Comparison of ENCODE assay signal across 13 cellular contexts in the genomic region with DNA sequence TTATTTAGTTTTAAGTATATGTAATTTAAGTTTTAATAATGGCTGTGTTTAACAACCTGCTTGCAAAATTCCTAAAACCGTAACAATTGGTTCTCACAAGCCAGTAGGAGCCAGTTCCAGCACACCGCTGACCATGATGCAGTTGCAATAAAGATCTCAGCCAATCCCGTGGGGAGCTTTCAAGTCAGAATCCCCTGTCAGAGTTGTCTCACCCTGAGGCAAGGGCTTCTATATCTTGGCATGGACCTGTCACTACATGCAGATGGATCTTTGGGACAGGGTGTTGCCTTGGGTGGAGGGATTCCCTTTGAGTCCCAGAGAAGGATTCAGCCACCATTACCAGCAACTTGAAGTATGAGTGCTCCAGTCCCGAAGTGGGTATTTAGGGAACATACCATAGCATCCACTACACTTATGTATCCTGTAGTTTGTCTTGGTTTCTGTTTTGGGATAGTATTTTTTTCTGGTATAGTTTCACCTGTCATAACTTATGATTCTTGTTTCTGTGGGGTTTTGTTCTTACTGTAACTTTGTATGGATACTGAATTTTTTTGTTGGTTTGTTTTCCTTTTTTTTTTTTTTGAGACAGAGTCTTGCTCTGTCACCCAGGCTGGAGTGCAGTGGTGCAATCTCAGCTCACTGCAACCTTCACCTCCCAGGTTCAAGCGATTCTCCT. TPM values are rescaled to one million over a fixed set of nuclear protein-coding genes. Genes with fewer than 3 reads are reported as not detected.
DNase-seq lines count a peak whose midpoint lies in the region; FAIRE-seq and TF ChIP-seq lines count a peak whose summit lies in the region.
"Had no signal": no experiment of that assay in that cellular context is flagged by ENCODE, and none has a peak within 500 bp of the region (broad histone marks: within the 10 kb centered on the region; RNA-seq: fewer than 3 reads in every experiment).

No MANE protein-coding gene starts in this region.

- no peak overlapping the region for H3K9ac ChIP-seq in keratinocyte (ENCODE audit: control insufficient read depth, extremely low read depth, insufficient read depth, low read length)

- no peak for TF ChIP-seq CTCF in AG10803 (conservative IDR thresholded peaks at IDR 0.05; ENCODE audit: low read length)
- no peak for TF ChIP-seq CTCF in bronchial epithelial cell (IDR thresholded peaks at IDR 0.05; ENCODE audit: insufficient read depth, low read length, severe bottlenecking)
- no peak for TF ChIP-seq CTCF in keratinocyte (optimal IDR thresholded peaks at IDR 0.05 in 1 of 3, IDR thresholded peaks at IDR 0.05 in 1 of 3, conservative IDR thresholded peaks at IDR 0.05 in 1 of 3; ENCODE audit: extremely low read depth in 1 of 3, insufficient read depth in 2 of 3, low read length in 3 of 3)
- no peak for TF ChIP-seq CTCF in tibial artery (IDR thresholded peaks at IDR 0.05)
- no peak for TF ChIP-seq CTCF in A673 (conservative IDR thresholded peaks at IDR 0.05; ENCODE audit: low read depth, low read length)
- TF ChIP-seq CTCF in hepatocyte (IDR thresholded peaks at IDR 0.05; ENCODE audit: poor library complexity), result no peak

- dilution Hi-C loops in keratinocyte (cut with MboI; ENCODE audit: extremely low pct_ligation_motif_present, low sequenced_read_pairs), result no loop called here

- H3K4me1 ChIP-seq in keratinocyte (ENCODE audit: control insufficient read depth, extremely low read depth, insufficient read depth, low read length) (peaks cover 6% of the 10 kb centered on the region), tibial artery (peaks cover 0 to 4% (median 0%) of the 10 kb centered on the region in 4 donors), A673 (ENCODE audit: insufficient read depth, low read length, poor library complexity, severe bottlenecking) (no peaks in the 10 kb centered on the region), hepatocyte (ENCODE audit: insufficient read depth) (no peaks in the 10 kb centered on the region)

- no peaks in the 10 kb centered on the region for H3K79me2 ChIP-seq in keratinocyte (ENCODE audit: control insufficient read depth, insufficient read depth, low read length)
- no peaks in the 10 kb centered on the region for H3K79me2 ChIP-seq in hepatocyte

- H3K9me2 ChIP-seq in hepatocyte (replicated peaks; ENCODE audit: insufficient read depth), result no peaks in the 10 kb centered on the region

- peak overlapping the region; percentile 64 for H3K4me2 ChIP-seq in keratinocyte (ENCODE audit: control insufficient read depth, extremely low read depth, insufficient read depth, low read depth, low read length)
- H3K4me2 ChIP-seq in hepatocyte, result no peak overlapping the region

- H3K36me3 ChIP-seq in bronchial epithelial cell (ENCODE audit: control insufficient read depth, insufficient read depth, low read length) (no peaks in the 10 kb centered on the region), keratinocyte (ENCODE audit: control insufficient read depth in 2 of 2, extremely low read depth in 1 of 2, insufficient read depth in 2 of 2, low read length in 2 of 2) (no peaks in the 10 kb centered on the region), tibial artery (no peaks in the 10 kb centered on the region), A673 (ENCODE audit: insufficient read depth, low read length, poor library complexity, severe bottlenecking) (no peaks in the 10 kb centered on the region), hepatocyte (replicated peaks; ENCODE audit: insufficient read depth, low read depth) (no peaks in the 10 kb centered on the region)

- no TSS peak for BruUV-seq in A673 (replicated peaks; lab: Mats Ljungman, UMichigan)

- CTCF ChIA-PET in A673 (lab: Charles Lee), result interaction anchor here (0.7 to 1.5 kb wide), 2 partner anchors 101 to 1502 kb away, joined by 3 to 4 read pairs; no protein-coding TSS in a partner anchor

- H2AFZ ChIP-seq in keratinocyte (ENCODE audit: control insufficient read depth, low read length), result peak overlapping the region; percentile 68
- no peak overlapping the region for H2AFZ ChIP-seq in hepatocyte

- H3K27ac ChIP-seq in keratinocyte (ENCODE audit: control insufficient read depth, insufficient read depth, low read length), result peak overlapping the region; percentile 31
- no peak overlapping the region for H3K27ac ChIP-seq in tibial artery
- no peak overlapping the region for H3K27ac ChIP-seq in A673 (ENCODE audit: low read depth, low read length, poor library complexity, severe bottlenecking)
- H3K27ac ChIP-seq in hepatocyte, result no peak overlapping the region

- intact Hi-C loops in tibial artery (cut with DNase I; ENCODE audit: low total_unique reads) (loop anchor here (10.0 kb wide), 1 partner anchor 129 kb away; no protein-coding TSS in a partner anchor), A673 (cut with micrococcal nuclease; ENCODE audit: unreplicated experiment) (loop anchor here (5.0 to 10.0 kb wide), 2 partner anchors 91 to 129 kb away; no protein-coding TSS in a partner anchor)

- no peaks in the 10 kb centered on the region for H3K9me3 ChIP-seq in keratinocyte (ENCODE audit: control insufficient read depth, low read depth, low read length)
- no peaks in the 10 kb centered on the region for H3K9me3 ChIP-seq in tibial artery
- H3K9me3 ChIP-seq in A673 (ENCODE audit: low read depth, low read length, poor library complexity, severe bottlenecking), result no peaks in the 10 kb centered on the region
- H3K9me3 ChIP-seq in hepatocyte (ENCODE audit: low read depth), result no peaks in the 10 kb centered on the region

- POLR2A ChIA-PET in A673 (lab: Charles Lee; ENCODE audit: low non-redundant PET), result no interaction called here

- WGBS in hepatocyte (ENCODE audit: low lambda C conversion rate, missing lambda C conversion rate), result 92% methylated on average over 5 of the region's 5 CpGs

- H3K27me3 ChIP-seq in bronchial epithelial cell (ENCODE audit: control insufficient read depth, insufficient read depth, low read length) (no peaks in the 10 kb centered on the region), keratinocyte (ENCODE audit: control insufficient read depth, extremely low read depth, insufficient read depth, low read length) (no peaks in the 10 kb centered on the region), tibial artery (no peaks in the 10 kb centered on the region), A673 (replicated peaks; ENCODE audit: insufficient read depth, low read depth, low read length, poor library complexity) (no peaks in the 10 kb centered on the region), hepatocyte (no peaks in the 10 kb centered on the region)

- H4K20me1 ChIP-seq in keratinocyte (ENCODE audit: control insufficient read depth, extremely low read depth, insufficient read depth, low read length) (no peaks in the 10 kb centered on the region), hepatocyte (ENCODE audit: insufficient read depth, poor library complexity, severe bottlenecking) (no peaks in the 10 kb centered on the region)

- no peak for FAIRE-seq in bronchial epithelial cell (lab: Jason Lieb, UNC)
- no peak for FAIRE-seq in keratinocyte (lab: Jason Lieb, UNC)

- no peaks in the 10 kb centered on the region for H3K9me1 ChIP-seq in keratinocyte (ENCODE audit: control insufficient read depth, extremely low read depth, insufficient read depth, low read length)

- DNase-seq in AG10803 (ENCODE audit: low read depth) (peak; percentile 3), HPDE6-E6E7 (ENCODE audit: extremely low spot score) (peak; percentile 36), bronchial epithelial cell (ENCODE audit: low read depth) (peak; percentile 53), keratinocyte (ENCODE audit: low read depth, low spot score) (peak; percentile 9), tibial artery (no peak), A673 (ENCODE audit: low spot score) (no peak), hepatocyte (ENCODE audit: low spot score) (no peak)
- DNase-seq: AML-193, H9, KBM-7, NCI-H1436, NCI-H2029 treated with DMSO at 0.1 percent for 48 hours, NCI-H748 treated with DMSO at 0.1 percent for 48 hours had no signal

- no peak overlapping the region for H3K4me3 ChIP-seq in AG10803 (ENCODE audit: low read length)
- no peak overlapping the region for H3K4me3 ChIP-seq in bronchial epithelial cell (ENCODE audit: low read depth, low read length)
- H3K4me3 ChIP-seq in keratinocyte (ENCODE audit: control insufficient read depth in 2 of 3, extremely low read depth in 1 of 3, insufficient read depth in 2 of 3, low read depth in 1 of 3, low read length in 3 of 3), result peak overlapping the region in 1 of 3 experiments; percentile 34
- no peak overlapping the region for H3K4me3 ChIP-seq in tibial artery
- H3K4me3 ChIP-seq in A673 (ENCODE audit: low read depth, low read length, poor library complexity, severe bottlenecking), result no peak overlapping the region
- H3K4me3 ChIP-seq in hepatocyte, result no peak overlapping the region

RNA-seq across cellular contexts. Expression of a gene that starts 30.1 kb away (rescaled TPM):
- total RNA-seq in bronchial epithelial cell (95.0 and 98.2 TPM in 2 replicates), A673 (2021) (73.1 and 77.6 TPM in 2 replicates), hepatocyte (84.4 and 93.3 TPM in 2 replicates)
- polyA plus RNA-seq in keratinocyte (449 to 510 TPM (median 483 TPM) in 3 replicates), hepatocyte (54.8 and 59.7 TPM in 2 replicates)
- polyA plus RNA-seq in keratinocyte (2011; ENCODE audit: low read depth), result 194 TPM
- polyA plus RNA-seq in keratinocyte (2011; cell fraction: cytosol; rRNA removed), result 326 and 472 TPM in 2 replicates
- 474 and 535 TPM in 2 replicates for polyA plus RNA-seq in keratinocyte (2011; cell fraction: nucleus; rRNA removed)
- 163 and 398 TPM in 2 replicates for polyA plus RNA-seq in keratinocyte (2012; ENCODE audit: low replicate concordance)
- polyA minus RNA-seq in keratinocyte, result 308 to 427 TPM (median 376 TPM) in 3 replicates
- 273 TPM for polyA minus RNA-seq in keratinocyte (2011; cell fraction: cytosol; rRNA and poly(A)+ RNA removed)
- 227 and 490 TPM in 2 replicates for polyA minus RNA-seq in keratinocyte (2011; cell fraction: nucleus; rRNA and poly(A)+ RNA removed)

Comparison
In these comparisons a context has a peak if more than half of its experiments do, and no peak if none do; other contexts are left out.
1. DNase-seq: peak in AG10803 (single experiment), HPDE6-E6E7 (single experiment), bronchial epithelial cell (single experiment) and keratinocyte (single experiment); none in tibial artery (0 of 2), A673 (single experiment) and hepatocyte (single experiment).